ENCODE assay signal across 10 cellular contexts in the genomic region with DNA sequence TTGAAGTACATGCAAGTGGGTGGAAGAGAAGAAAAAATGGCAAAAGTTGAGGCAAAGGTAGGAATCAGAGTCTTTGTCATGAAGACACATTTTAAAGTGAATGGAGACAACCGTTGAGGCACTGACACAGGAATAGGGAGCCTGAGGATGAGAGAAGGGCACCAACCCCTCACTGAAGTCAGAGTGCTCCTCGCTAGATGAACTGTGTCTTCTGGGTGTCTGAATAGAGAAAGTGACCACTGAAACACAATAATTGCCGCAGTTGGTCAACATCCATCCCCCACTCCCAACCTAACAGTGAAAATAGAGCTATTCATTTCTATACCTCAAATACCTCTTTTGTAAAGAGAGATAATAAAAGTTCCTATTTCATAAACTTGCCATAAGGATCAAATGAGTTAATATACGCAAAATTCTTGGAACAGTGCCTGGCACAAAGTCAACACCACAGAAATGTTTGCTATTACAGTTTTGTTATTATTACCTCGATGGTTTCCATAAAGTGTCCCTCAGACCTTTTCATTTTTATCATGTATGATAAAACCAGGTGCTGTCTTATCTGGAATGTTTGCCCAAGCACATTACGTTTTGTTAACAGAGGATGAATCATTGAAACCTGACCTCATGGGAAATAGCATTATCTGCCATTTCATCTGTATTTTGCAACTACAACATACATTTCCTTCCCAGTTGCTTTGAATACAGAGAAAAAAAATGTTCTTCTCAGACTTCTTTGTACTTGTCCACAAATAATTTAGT.
DNase-seq lines count a peak whose midpoint lies in the region; ATAC-seq and TF ChIP-seq lines count a peak whose summit lies in the region.
"Had no signal": no experiment of that assay in that cellular context is flagged by ENCODE, and none has a peak within 500 bp of the region (broad histone marks: within the 10 kb centered on the region; RNA-seq: fewer than 3 reads in every experiment).

No MANE protein-coding gene starts in this region.

- peak overlapping the region; percentile 47 for H3K4me2 ChIP-seq in PC-9

- CTCF ChIA-PET in PC-9 (lab: Charles Lee) = no interaction called here

- H3K4me3 ChIP-seq in PC-9 = no peak overlapping the region
- H3K4me3 ChIP-seq in fibroblast of pulmonary artery (replicated peaks; ENCODE audit: low read depth, low read length) = no peak overlapping the region
- H3K4me3 ChIP-seq in gastrocnemius medialis = no peak overlapping the region
- H3K4me3 ChIP-seq: psoas muscle had no signal

- H3K9me2 ChIP-seq in PC-9 (ENCODE audit: insufficient read depth) = no peaks in the 10 kb centered on the region

- intact Hi-C loops in PC-9 (cut with micrococcal nuclease; ENCODE audit: unreplicated experiment) (loop anchor here (1.0 to 10.0 kb wide), 2 partner anchors 61 to 139 kb away; no protein-coding TSS in a partner anchor), gastrocnemius medialis (cut with DNase I; ENCODE audit: low total_unique reads) (no loop called here)

- no peaks in the 10 kb centered on the region for H4K20me1 ChIP-seq in PC-9 (ENCODE audit: insufficient read depth)

- POLR2A ChIA-PET in PC-9 (lab: Charles Lee; ENCODE audit: unreplicated experiment) = interaction anchor here (0.6 kb wide), 1 partner anchor 62 kb away, joined by 6 read pairs; a partner anchor contains a TSS

- no peaks in the 10 kb centered on the region for H3K79me2 ChIP-seq in PC-9 (ENCODE audit: low read depth)

- peaks cover 23% of the 10 kb centered on the region for H3K4me1 ChIP-seq in PC-9 (replicated peaks; ENCODE audit: insufficient read depth)
- H3K4me1 ChIP-seq in gastrocnemius medialis = no peaks in the 10 kb centered on the region
- H3K4me1 ChIP-seq: psoas muscle had no signal

- no peak for ATAC-seq in gastrocnemius medialis
- ATAC-seq: psoas muscle had no signal

- no peak for TF ChIP-seq CTCF in PC-9 (conservative IDR thresholded peaks at IDR 0.05)
- TF ChIP-seq CTCF in fibroblast of pulmonary artery (IDR thresholded peaks at IDR 0.05; ENCODE audit: low read length, missing control alignments) = no peak
- no peak for TF ChIP-seq CTCF in gastrocnemius medialis (IDR thresholded peaks at IDR 0.05 in 4 of 5, conservative IDR thresholded peaks at IDR 0.05 in 1 of 5)

- in situ Hi-C loops in gastrocnemius medialis (cut with MboI; ENCODE audit: low sequenced_read_pairs in 4 of 4) = no loop called here

- no peak overlapping the region for H2AFZ ChIP-seq in PC-9

- H3K36me3 ChIP-seq in PC-9 (ENCODE audit: low read depth) (no peaks in the 10 kb centered on the region), gastrocnemius medialis (no peaks in the 10 kb centered on the region)

- H3K27ac ChIP-seq in PC-9 (peak overlapping the region; percentile 45), gastrocnemius medialis (no peak overlapping the region)
- H3K27ac ChIP-seq: psoas muscle had no signal

- DNase-seq in DMS153 treated with DMSO at 0.1 percent for 48 hours (lab: John Stamatoyannopoulos, UW; ENCODE audit: unreplicated experiment) (peak; percentile 97), LoVo (ENCODE audit: low spot score) (peak; percentile 92), PC-9 (peak; percentile 20 to 99), fibroblast of pulmonary artery (ENCODE audit: low read depth) (peak; percentile 41), gastrocnemius medialis (no peak), kidney tubule cell (ENCODE audit: low spot score) (no peak), NCI-H1694 treated with DMSO at 0.1 percent for 48 hours (lab: John Stamatoyannopoulos, UW) (no peak)
- no peak for DNase-seq in activated effector memory CD4-positive, alpha-beta T cell treated with Interleukin-2 at 50 U/mL for 16 hours
- DNase-seq: GDM1, psoas muscle had no signal

- BruUV-seq in PC-9 (replicated peaks; lab: Mats Ljungman, UMichigan) = no TSS peak

- no peak for TF ChIP-seq POLR2A in gastrocnemius medialis (IDR thresholded peaks at IDR 0.05)

- H3F3A ChIP-seq in PC-9 (ENCODE audit: insufficient read depth, low read depth) = peaks cover 20% of the 10 kb centered on the region

- H3K9me3 ChIP-seq in PC-9 (ENCODE audit: insufficient read depth, low read depth) = peaks cover 13% of the 10 kb centered on the region; the same call in 1 of the 2 replicates
- no peaks in the 10 kb centered on the region for H3K9me3 ChIP-seq in gastrocnemius medialis
- H3K9me3 ChIP-seq: psoas muscle had no signal

- H3K27me3 ChIP-seq in PC-9 (ENCODE audit: insufficient read depth, low read depth) = no peaks in the 10 kb centered on the region
- H3K27me3 ChIP-seq in gastrocnemius medialis = no peaks in the 10 kb centered on the region

Comparison
In these comparisons a context has a peak if more than half of its experiments do, and no peak if none do; other contexts are left out.
1. DNase-seq: peak in DMS153 treated with DMSO at 0.1 percent for 48 hours (single experiment), LoVo (single experiment), PC-9 (2 of 2) and fibroblast of pulmonary artery (single experiment); none in gastrocnemius medialis (0 of 2), kidney tubule cell (single experiment), activated effector memory CD4-positive, alpha-beta T cell treated with Interleukin-2 at 50 U/mL for 16 hours (single experiment) and NCI-H1694 treated with DMSO at 0.1 percent for 48 hours (single experiment).